ENCODE assay signal across 19 cellular contexts in genomic region chr11:3659595-3660515, GRCh38. TPM values are rescaled to one million over a fixed set of nuclear protein-coding genes. Genes with fewer than 3 reads are reported as not detected.
A peak's percentile ranks its signal among the peaks of the same experiment; 100 is the strongest.
DNase-seq lines count a peak whose midpoint lies in the region; ATAC-seq and TF ChIP-seq lines count a peak whose summit lies in the region.
"Had no signal": no experiment of that assay in that cellular context is flagged by ENCODE, and none has a peak within 500 bp of the region (broad histone marks: within the 10 kb centered on the region; RNA-seq: fewer than 3 reads in every experiment).

No MANE protein-coding gene starts in this region.

- no peak for TF ChIP-seq CTCF in psoas muscle (IDR thresholded peaks at IDR 0.05)

- H3K27me3 ChIP-seq in psoas muscle (ENCODE audit: insufficient read depth in 3 of 3, low read length in 2 of 3), result no peaks in the 10 kb centered on the region

- no peak overlapping the region for H3K4me3 ChIP-seq in psoas muscle
- H3K4me3 ChIP-seq: GM23338 had no signal

- intact Hi-C loops in psoas muscle (cut with DNase I), result no loop called here

- peaks cover 0 to 19% of the 10 kb centered on the region in 2 donors for H3K36me3 ChIP-seq in psoas muscle (ENCODE audit: insufficient read depth in 1 of 2, low read depth in 1 of 2)

- H3K4me1 ChIP-seq in psoas muscle, result no peaks in the 10 kb centered on the region
- H3K4me1 ChIP-seq: Caco-2 had no signal

- peak; percentile 48 for DNase-seq in activated CD8-positive, alpha-beta memory T cell treated with anti-CD3 and anti-CD28 coated beads for 24 hours
- DNase-seq in activated CD8-positive, alpha-beta memory T cell treated with anti-CD3 and anti-CD28 coated beads, Interleukin-2, amount 50 U/mL, for 48 hours, result no peak
- DNase-seq in NCI-H774 (lab: John Stamatoyannopoulos, UW) (peak; percentile 34), left lobe of liver (ENCODE audit: low spot score) (no peak), psoas muscle (peak in 1 of 2 donors; percentile 57), Ammon's horn (ENCODE audit: low spot score) (no peak)
- DNase-seq in effector CD4-positive, alpha-beta T cell, result no peak
- DNase-seq: 8988T, Caco-2, DMS79 treated with DMSO at 0.1 percent for 48 hours, Karpas-422, NCI-H2081, NCI-H226, NCI-H526 treated with DMSO at 0.1 percent for 48 hours, Right ventricle myocardium superior had no signal

- no peak overlapping the region for H3K27ac ChIP-seq in psoas muscle
- H3K27ac ChIP-seq: C4-2B had no signal

- WGBS in psoas muscle, 3 donors, result 82 to 88% (median 83%) methylated on average over 32 to 33 of the region's 33 CpGs

- ATAC-seq in left lobe of liver (peak; percentile 20), psoas muscle (peak; percentile 14 to 29 (median 20)), HG03025 (IDR thresholded peaks at IDR 0.05; ENCODE audit: low FRiP score, unreplicated experiment) (no peak)
- ATAC-seq: GM23338, Panc1 had no signal

- H3K9me3 ChIP-seq in psoas muscle, result no peaks in the 10 kb centered on the region

RNA-seq across cellular contexts. Expression of gene CHRNA10, which starts 11.3 kb away (rescaled TPM):
- total RNA-seq in left lobe of liver, result 0.78 TPM
- total RNA-seq in psoas muscle, result 1 to 10 TPM in 1 of 4 donors, under 1 TPM in 3; 0.36 to 1.4 (median 0.63) TPM
- polyA plus RNA-seq in psoas muscle, result under 1 TPM; 0.13 to 0.65 (median 0.40) TPM

RNA-seq across cellular contexts. Expression of gene ART1, which starts 14.9 kb away (rescaled TPM):
- total RNA-seq in left lobe of liver, result not detected
- total RNA-seq in psoas muscle, result 10 to 100 TPM; 14.5 to 33.0 (median 24.9) TPM
- polyA plus RNA-seq in psoas muscle, result 1 to 10 TPM in 1 of 3 donors, under 1 TPM in 2; 0.26 to 2.9 (median 0.62) TPM
- total RNA-seq: Caco-2, GM23338 had no signal
- polyA plus RNA-seq: GM23338 had no signal

RNA-seq across cellular contexts. Expression of gene ART5, which starts 18.1 kb away (rescaled TPM):
- total RNA-seq in left lobe of liver (not detected), psoas muscle (1 to 10 TPM; 1.4 to 4.4 (median 2.8) TPM)
- 1 to 10 TPM in 1 of 3 donors, under 1 TPM in 2; 0.65 to 2.4 (median 0.99) TPM for polyA plus RNA-seq in psoas muscle

Comparison
In these comparisons a context has a peak if more than half of its experiments do, and no peak if none do; other contexts are left out.
1. DNase-seq: peak in activated CD8-positive, alpha-beta memory T cell treated with anti-CD3 and anti-CD28 coated beads for 24 hours (single experiment) and NCI-H774 (single experiment); none in activated CD8-positive, alpha-beta memory T cell treated with anti-CD3 and anti-CD28 coated beads, Interleukin-2, amount 50 U/mL, for 48 hours (single experiment), left lobe of liver (single experiment), Ammon's horn (single experiment) and effector CD4-positive, alpha-beta T cell (single experiment).
2. RNA of gene ART1, which starts 14.9 kb away (total RNA-seq): 14.5 to 33.0 TPM in psoas muscle; not detected in left lobe of liver (single experiment); every median in the first group is over 10 times any median in the second.